Comparison of ENCODE assay signal across 26 cellular contexts in the genomic region with DNA sequence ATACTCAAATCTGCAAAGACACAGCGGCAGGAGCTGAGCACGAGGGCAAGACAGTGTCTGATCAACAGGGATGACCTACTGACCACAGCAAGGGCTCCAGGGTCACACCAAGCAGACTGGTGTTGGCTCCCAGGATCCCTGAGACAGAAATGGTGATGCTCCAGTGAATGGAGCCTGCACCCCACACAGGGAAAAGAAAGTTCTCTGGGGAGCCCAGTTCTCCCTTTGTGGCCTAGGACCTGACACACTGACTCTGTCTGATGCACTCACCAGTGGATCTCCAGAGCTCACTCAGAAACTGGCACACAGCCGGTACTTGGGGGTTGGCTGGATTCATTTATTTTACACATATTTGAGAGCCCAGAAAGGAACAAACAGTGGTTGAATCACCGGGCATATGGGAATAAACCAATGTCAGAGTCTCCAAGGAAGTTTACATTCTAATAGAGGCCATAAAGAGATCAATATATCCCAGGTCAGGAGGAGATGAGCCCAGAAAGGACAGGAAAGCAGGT.
"Had no signal": no experiment of that assay in that cellular context is flagged by ENCODE, and none has a peak within 500 bp of the region (broad histone marks: within the 10 kb centered on the region; RNA-seq: fewer than 3 reads in every experiment).

No MANE protein-coding gene starts in this region.

- ATAC-seq: activated CD4-positive, CD25-positive, alpha-beta regulatory T cell treated with anti-CD3 and anti-CD28 coated beads, Interleukin-2, amount 50 U/mL, for 24 hours; activated CD8-positive, alpha-beta T cell treated with anti-CD3 and anti-CD28 coated beads for 36 hours; activated T-cell treated with anti-CD3 and anti-CD28 coated beads, Interleukin-2, amount 50 U/mL, for 72 hours; Panc1; Right ventricle myocardium inferior had no signal

- H3K9me3 Mint-ChIP-seq: activated CD8-positive, alpha-beta T cell treated with anti-CD3 and anti-CD28 coated beads for 36 hours; activated naive CD4-positive, alpha-beta T cell treated with anti-CD3 and anti-CD28 coated beads, Interleukin-2, amount 10 ng/mL, durations not matched to agents 7 days and 5 days; activated naive CD8-positive, alpha-beta T cell treated with anti-CD3 and anti-CD28 coated beads for 36 hours; activated T-cell treated with anti-CD3 and anti-CD28 coated beads, Interleukin-2, amount 50 U/mL, for 72 hours; activated T-helper 2 cell treated with anti-CD3 and anti-CD28 coated beads, Interferon-gamma antibody, Interleukin-2, Interleukin-4, amounts not matched to agents 10 μg/mL and 5 μg/mL and 100 μg/mL, durations not matched to agents 14 hours and 24 hours and 36 hours had no signal

- H3K27ac Mint-ChIP-seq: activated CD8-positive, alpha-beta T cell treated with anti-CD3 and anti-CD28 coated beads for 36 hours; activated naive CD4-positive, alpha-beta T cell treated with anti-CD3 and anti-CD28 coated beads, Interleukin-2, amount 10 ng/mL, durations not matched to agents 7 days and 5 days; activated naive CD8-positive, alpha-beta T cell treated with anti-CD3 and anti-CD28 coated beads for 36 hours; activated T-cell treated with anti-CD3 and anti-CD28 coated beads, Interleukin-2, amount 50 U/mL, for 72 hours; activated T-helper 2 cell treated with anti-CD3 and anti-CD28 coated beads, Interferon-gamma antibody, Interleukin-2, Interleukin-4, amounts not matched to agents 10 μg/mL and 5 μg/mL and 100 μg/mL, durations not matched to agents 14 hours and 24 hours and 36 hours had no signal

- H3K4me3 ChIP-seq: breast epithelium, SK-N-MC had no signal

- H3K4me1 Mint-ChIP-seq: activated naive CD4-positive, alpha-beta T cell treated with anti-CD3 and anti-CD28 coated beads, Interleukin-2, amount 10 ng/mL, durations not matched to agents 7 days and 5 days; activated naive CD8-positive, alpha-beta T cell treated with anti-CD3 and anti-CD28 coated beads for 36 hours had no signal

- H3K4me3 Mint-ChIP-seq: activated CD8-positive, alpha-beta T cell treated with anti-CD3 and anti-CD28 coated beads for 36 hours; activated naive CD4-positive, alpha-beta T cell treated with anti-CD3 and anti-CD28 coated beads, Interleukin-2, amount 10 ng/mL, durations not matched to agents 7 days and 5 days; activated naive CD8-positive, alpha-beta T cell treated with anti-CD3 and anti-CD28 coated beads for 36 hours; activated T-cell treated with anti-CD3 and anti-CD28 coated beads, Interleukin-2, amount 50 U/mL, for 72 hours had no signal

- H3K36me3 Mint-ChIP-seq: activated naive CD4-positive, alpha-beta T cell treated with anti-CD3 and anti-CD28 coated beads, Interleukin-2, amount 10 ng/mL, durations not matched to agents 7 days and 5 days; activated naive CD8-positive, alpha-beta T cell treated with anti-CD3 and anti-CD28 coated beads for 36 hours had no signal

- DNase-seq: activated CD4-positive, alpha-beta T cell treated with anti-CD3 and anti-CD28 coated beads for 4 hours; activated CD8-positive, alpha-beta memory T cell treated with anti-CD3 and anti-CD28 coated beads, Interleukin-2, amount 50 U/mL, for 4 hours; activated CD8-positive, alpha-beta T cell treated with anti-CD3 and anti-CD28 coated beads for 36 hours; activated gamma-delta T cell treated with Interleukin-2 at 50 U/mL for 16 hours; activated naive CD4-positive, alpha-beta T cell treated with anti-CD3 and anti-CD28 coated beads, Interleukin-2, amount 10 ng/mL, durations not matched to agents 7 days and 5 days; activated naive CD8-positive, alpha-beta T cell treated with anti-CD3 and anti-CD28 coated beads for 36 hours; activated T-cell treated with anti-CD3 and anti-CD28 coated beads, Interleukin-2, amount 50 U/mL, for 72 hours; anterior cingulate cortex; central memory CD4-positive, alpha-beta T cell; MM.1S; NCI-H1105; NCI-H1436 treated with DMSO at 0.1 percent for 48 hours; NCI-H187; NCI-H2081; NCI-H510A treated with DMSO at 0.1 percent for 48 hours; NCI-H69; NK-92 treated with Interleukin-12 subunit alpha and Interleukin-12 subunit beta, amount 100 ng/mL, for 24 hours; OCI-M1; RPMI8226; T-helper 1 cell had no signal
